4 cellular contexts compared by ENCODE assay signal in genomic region chr5:4036861-4037260, GRCh38.
"Had no signal": no experiment of that assay in that cellular context is flagged by ENCODE, and none has a peak within 500 bp of the region (broad histone marks: within the 10 kb centered on the region; RNA-seq: fewer than 3 reads in every experiment).

No MANE protein-coding gene starts in this region.

- ATAC-seq: GM23338 had no signal

- H3K4me2 ChIP-seq: GM23338 had no signal

- H3K4me3 ChIP-seq: GM23338 had no signal

- DNase-seq: H9, HCEC 1CT, IMR-90 had no signal
